In the genomic region with DNA sequence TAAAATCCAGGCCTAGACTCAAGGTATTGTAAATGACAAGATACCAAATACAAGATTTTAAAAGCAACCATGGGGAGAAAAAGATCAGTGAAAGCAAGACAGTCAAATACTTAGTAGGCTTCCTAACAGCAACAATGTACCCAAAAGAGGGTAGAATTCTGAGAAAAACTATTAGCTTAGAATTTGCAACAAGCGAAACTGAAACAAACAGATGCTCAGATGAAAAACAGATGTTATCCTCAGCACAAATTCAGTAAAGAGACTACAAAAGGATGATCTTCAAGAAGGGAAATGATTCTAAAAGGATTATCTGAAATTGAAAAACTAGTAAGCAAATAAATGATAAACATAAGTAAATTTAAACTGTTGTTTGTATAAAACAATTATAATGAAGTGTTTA, we compare ENCODE assay signal across 2 cellular contexts.
TF ChIP-seq lines count a peak whose summit lies in the region.

No MANE protein-coding gene starts in this region.

TF ChIP-seq in GM12891, 5 proteins besides CTCF, POLR2A, EP300 and RAD21:
- TF ChIP-seq TAF1 (IDR thresholded peaks at IDR 0.05; ENCODE audit: low read depth, low read length) (no peak), POLR2AphosphoS5 (IDR thresholded peaks at IDR 0.05; ENCODE audit: low read depth, low read length) (no peak), PAX5 (IDR thresholded peaks at IDR 0.05; ENCODE audit: insufficient read depth, low read length, severe bottlenecking) (no peak), POU2F2 (IDR thresholded peaks at IDR 0.05; ENCODE audit: low read depth, low read length) (no peak), SPI1 (IDR thresholded peaks at IDR 0.05; ENCODE audit: low read depth, low read length) (no peak)

TF ChIP-seq in GM12878, 131 proteins besides CTCF, POLR2A, EP300 and RAD21 (continued from another document):
- no peak for TF ChIP-seq SMC3 (IDR thresholded peaks at IDR 0.05; ENCODE audit: borderline replicate concordance, low read length)
- TF ChIP-seq TARDBP (IDR thresholded peaks at IDR 0.05; ENCODE audit: borderline replicate concordance): no peak
- no peak for TF ChIP-seq MXI1 (IDR thresholded peaks at IDR 0.05; ENCODE audit: low read depth, low read length)
- no peak for TF ChIP-seq TAF1 (IDR thresholded peaks at IDR 0.05; ENCODE audit: borderline replicate concordance, low read depth, low read length)
- no peak for TF ChIP-seq KDM1A (IDR thresholded peaks at IDR 0.05; ENCODE audit: borderline replicate concordance)
- no peak for TF ChIP-seq CHD1 (IDR thresholded peaks at IDR 0.05; ENCODE audit: low read depth, low read length)
- TF ChIP-seq EGR1 (IDR thresholded peaks at IDR 0.05; ENCODE audit: borderline replicate concordance in 1 of 2, low read depth in 2 of 2, low read length in 2 of 2): no peak
- TF ChIP-seq RAD51 (IDR thresholded peaks at IDR 0.05): no peak
- TF ChIP-seq GABPA (IDR thresholded peaks at IDR 0.05; ENCODE audit: low read depth): no peak
- no peak for TF ChIP-seq SREBF2 (IDR thresholded peaks at IDR 0.05; ENCODE audit: low read length)
